8 cellular contexts compared by ENCODE assay signal in the genomic region with DNA sequence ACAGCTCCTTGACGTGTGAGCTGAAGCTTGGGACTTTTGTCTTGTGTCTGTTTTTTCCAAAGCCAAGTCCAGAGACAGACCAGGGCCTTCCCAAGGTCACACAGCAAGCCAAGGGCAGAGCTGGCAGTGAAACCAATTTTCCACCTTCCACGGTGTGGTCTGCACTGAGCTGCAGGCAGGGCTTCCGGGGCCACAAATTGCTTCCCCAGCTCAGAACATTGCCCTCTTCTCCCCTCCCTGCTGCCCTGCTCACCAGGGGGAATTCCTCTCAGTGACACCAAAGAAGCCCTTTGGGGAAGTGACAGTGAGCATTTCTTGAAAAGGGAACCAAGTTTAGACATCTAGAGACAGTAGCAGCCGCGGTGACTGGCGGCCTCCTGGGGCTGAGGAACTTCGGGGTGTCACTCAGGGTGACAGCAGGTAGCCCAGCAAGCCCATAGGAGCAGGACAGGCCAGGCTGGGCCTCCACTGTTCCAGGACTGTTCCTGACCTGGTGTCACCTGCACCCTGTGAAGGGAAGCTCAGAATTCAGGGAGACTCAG. TPM values are rescaled to one million over a fixed set of nuclear protein-coding genes. Genes with fewer than 3 reads are reported as not detected.
DNase-seq lines count a peak whose midpoint lies in the region; ATAC-seq and TF ChIP-seq lines count a peak whose summit lies in the region.

No MANE protein-coding gene starts in this region.

- peak overlapping the region; percentile 32 for H2AFZ ChIP-seq in IMR-90 (replicated peaks; ENCODE audit: low read length, poor library complexity)

- no peaks in the 10 kb centered on the region for H3K27me3 ChIP-seq in IMR-90 (ENCODE audit: control insufficient read depth, insufficient read depth, low read length)

- H2BK5ac ChIP-seq in IMR-90 (ENCODE audit: low read depth, low read length, poor library complexity, severe bottlenecking): no peak overlapping the region

- no peak for TF ChIP-seq CTCF in IMR-90 (conservative IDR thresholded peaks at IDR 0.05; ENCODE audit: low read depth, low read length)

- no peak overlapping the region for H2AK5ac ChIP-seq in IMR-90 (ENCODE audit: low read depth, low read length)

- no peak overlapping the region for H3K23ac ChIP-seq in IMR-90 (ENCODE audit: low read depth, low read length)

- H3K18ac ChIP-seq in IMR-90 (ENCODE audit: low read depth, low read length): no peak overlapping the region

- no peaks in the 10 kb centered on the region for H4K20me1 ChIP-seq in IMR-90 (ENCODE audit: insufficient read depth, low read length)

- in situ Hi-C loops in IMR-90 (cut with MboI; ENCODE audit: low sequenced_read_pairs): no loop called here

- H2AK9ac ChIP-seq in IMR-90 (replicated peaks; ENCODE audit: low read depth, low read length, poor library complexity): no peak overlapping the region

- intact Hi-C loops in IMR-90 (cut with micrococcal nuclease): no loop called here

- H3K14ac ChIP-seq in IMR-90 (replicated peaks; ENCODE audit: low read depth, low read length): no peak overlapping the region

- H4K5ac ChIP-seq in IMR-90 (ENCODE audit: low read depth, low read length): no peak overlapping the region

- H3K4ac ChIP-seq in IMR-90 (ENCODE audit: low read depth, low read length): no peak overlapping the region

- no peak for TF ChIP-seq RAD21 in IMR-90 (IDR thresholded peaks at IDR 0.05; ENCODE audit: low read length)

- ATAC-seq in GM21390 (IDR thresholded peaks at IDR 0.05; ENCODE audit: unreplicated experiment): peak; percentile 55
- no peak for ATAC-seq in IMR-90 (ENCODE audit: low read depth)

- POLR2A ChIA-PET in IMR-90 (lab: Charles Lee; ENCODE audit: unreplicated experiment): no interaction called here

- H4K8ac ChIP-seq in IMR-90 (ENCODE audit: low read depth in 2 of 2, low read length in 2 of 2): no peak overlapping the region; a peak in 1 of 4 replicates

- dilution Hi-C loops in IMR-90 (cut with HindIII; ENCODE audit: low sequenced_read_pairs, unreplicated experiment): no loop called here

- H4K91ac ChIP-seq in IMR-90 (ENCODE audit: insufficient read depth, low read depth, low read length): no peak overlapping the region

- H3K79me1 ChIP-seq in IMR-90 (ENCODE audit: low read depth in 1 of 2, low read length in 2 of 2): no peaks in the 10 kb centered on the region

- peaks cover 2% of the 10 kb centered on the region; the same call in 1 of the 2 replicates for H3K4me1 ChIP-seq in IMR-90 (ENCODE audit: control insufficient read depth, insufficient read depth, low read length)

- no peaks in the 10 kb centered on the region for H3K9me3 ChIP-seq in IMR-90 (ENCODE audit: control insufficient read depth, insufficient read depth, low read length)

- no peaks in the 10 kb centered on the region for H3K9me1 ChIP-seq in IMR-90 (ENCODE audit: insufficient read depth, low read length)

- H3K56ac ChIP-seq in IMR-90 (ENCODE audit: extremely low read depth, insufficient read depth, low read length): no peak overlapping the region

- WGBS in IMR-90 (ENCODE audit: extremely low coverage in 2 of 2, insufficient read length in 1 of 2), 2 experiments: 40% methylated on average over 1 of the region's 7 CpGs; no CpG with 5 or more reads in 1 of the 2 experiments

- BruUV-seq in IMR-90 (replicated peaks; lab: Mats Ljungman, UMichigan): no TSS peak

- no peak overlapping the region for H2BK20ac ChIP-seq in IMR-90 (ENCODE audit: low read depth, low read length)

- H3K36me3 ChIP-seq in IMR-90 (ENCODE audit: control insufficient read depth, insufficient read depth, low read length): no peaks in the 10 kb centered on the region

- H3K4me3 ChIP-seq in IMR-90 (ENCODE audit: insufficient read depth, low read depth, low read length): no peak overlapping the region

- no peak for TF ChIP-seq POLR2A in IMR-90 (IDR thresholded peaks at IDR 0.05; ENCODE audit: low read depth, low read length)

- no peak overlapping the region for H3K27ac ChIP-seq in IMR-90 (ENCODE audit: insufficient read depth, low read length)

- no peak overlapping the region for H2BK15ac ChIP-seq in IMR-90 (ENCODE audit: low read depth, low read length)

- no peak overlapping the region for H2BK120ac ChIP-seq in IMR-90 (ENCODE audit: low read depth, low read length)

- no peak overlapping the region for H3K9ac ChIP-seq in IMR-90 (ENCODE audit: low read depth, low read length)

- CTCF ChIA-PET in IMR-90 (lab: Yijun Ruan, JAX): interaction anchor here (1.1 to 1.6 kb wide), 2 partner anchors 131 to 389 kb away, joined by 3 to 6 read pairs; no protein-coding TSS in a partner anchor

- DNase-seq in COR-L47 (lab: John Stamatoyannopoulos, UW) (peak; percentile 73), IMR-90 (no peak), globus pallidus (ENCODE audit: low spot score) (peak; percentile 51), NCI-H2107 (lab: John Stamatoyannopoulos, UW) (no peak), mesenteric fat pad (ENCODE audit: low spot score) (no peak)
- DNase-seq in activated CD4-positive, alpha-beta T cell treated with anti-CD3 and anti-CD28 coated beads, Interleukin-2, amount 50 U/mL, for 4 hours: peak; percentile 64 to 71
- DNase-seq in stimulated activated CD4-positive, alpha-beta T cell treated with anti-CD3 and anti-CD28 coated beads, Interleukin-4, amount 100 ng/mL, for 1 hour: peak; percentile 61

- H3K4me2 ChIP-seq in IMR-90 (ENCODE audit: low read depth, low read length): no peak overlapping the region

TF ChIP-seq in IMR-90, 13 proteins besides CTCF, POLR2A, EP300 and RAD21:
- TF ChIP-seq MXI1 (IDR thresholded peaks at IDR 0.05; ENCODE audit: borderline replicate concordance, low read depth, low read length) (no peak), RCOR1 (IDR thresholded peaks at IDR 0.05; ENCODE audit: insufficient replicate concordance, low read length) (no peak), RFX5 (IDR thresholded peaks at IDR 0.05; ENCODE audit: low read depth, low read length) (no peak), FOS (IDR thresholded peaks at IDR 0.05; ENCODE audit: low read depth, low read length) (no peak), MAFK (IDR thresholded peaks at IDR 0.05; ENCODE audit: low read depth, low read length) (no peak), MAZ (IDR thresholded peaks at IDR 0.05; ENCODE audit: borderline replicate concordance, low read depth, low read length) (no peak), NFE2L2 (IDR thresholded peaks at IDR 0.05; ENCODE audit: low read depth, low read length) (no peak), CHD1 (IDR thresholded peaks at IDR 0.05; ENCODE audit: low read depth, low read length) (no peak), SMC3 (IDR thresholded peaks at IDR 0.05; ENCODE audit: low read depth, low read length) (no peak), BHLHE40 (IDR thresholded peaks at IDR 0.05; ENCODE audit: low read depth, low read length) (no peak), CEBPB (IDR thresholded peaks at IDR 0.05; ENCODE audit: low read depth, low read length) (no peak)
- TF ChIP-seq, protein P1, sequence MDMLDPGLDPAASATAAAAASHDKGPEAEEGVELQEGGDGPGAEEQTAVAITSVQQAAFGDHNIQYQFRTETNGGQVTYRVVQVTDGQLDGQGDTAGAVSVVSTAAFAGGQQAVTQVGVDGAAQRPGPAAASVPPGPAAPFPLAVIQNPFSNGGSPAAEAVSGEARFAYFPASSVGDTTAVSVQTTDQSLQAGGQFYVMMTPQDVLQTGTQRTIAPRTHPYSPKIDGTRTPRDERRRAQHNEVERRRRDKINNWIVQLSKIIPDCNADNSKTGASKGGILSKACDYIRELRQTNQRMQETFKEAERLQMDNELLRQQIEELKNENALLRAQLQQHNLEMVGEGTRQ (IDR thresholded peaks at IDR 0.05; ENCODE audit: low read depth, low read length): no peak
- TF ChIP-seq, protein P2, sequence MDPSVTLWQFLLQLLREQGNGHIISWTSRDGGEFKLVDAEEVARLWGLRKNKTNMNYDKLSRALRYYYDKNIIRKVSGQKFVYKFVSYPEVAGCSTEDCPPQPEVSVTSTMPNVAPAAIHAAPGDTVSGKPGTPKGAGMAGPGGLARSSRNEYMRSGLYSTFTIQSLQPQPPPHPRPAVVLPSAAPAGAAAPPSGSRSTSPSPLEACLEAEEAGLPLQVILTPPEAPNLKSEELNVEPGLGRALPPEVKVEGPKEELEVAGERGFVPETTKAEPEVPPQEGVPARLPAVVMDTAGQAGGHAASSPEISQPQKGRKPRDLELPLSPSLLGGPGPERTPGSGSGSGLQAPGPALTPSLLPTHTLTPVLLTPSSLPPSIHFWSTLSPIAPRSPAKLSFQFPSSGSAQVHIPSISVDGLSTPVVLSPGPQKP (IDR thresholded peaks at IDR 0.05; ENCODE audit: borderline replicate concordance, low read depth, low read length): no peak

RNA-seq across cellular contexts. Expression of gene FXYD2, which starts 9.2 kb away (rescaled TPM):
- not detected in 2 replicates for total RNA-seq in IMR-90 (2012; rRNA removed)
- polyA plus RNA-seq in IMR-90 (2012; rRNA removed): 0.09 TPM in 1 of 2 replicates, not detected in the other
- not detected in 2 replicates for polyA plus RNA-seq in IMR-90 (2012; cell fraction: cytosol; rRNA removed)
- 0.04 and 0.07 TPM in 2 replicates for polyA plus RNA-seq in IMR-90 (2012; cell fraction: nucleus; rRNA removed; ENCODE audit: low replicate concordance)
- total RNA-seq in mesenteric fat pad: 3.2 TPM

RNA-seq across cellular contexts. Expression of gene DSCAML1, which starts 18.3 kb away (rescaled TPM):
- not detected in 2 replicates for total RNA-seq in IMR-90 (2012; rRNA removed)
- polyA plus RNA-seq in IMR-90 (2012; rRNA removed): not detected in 2 replicates
- polyA plus RNA-seq in IMR-90 (2012; cell fraction: cytosol; rRNA removed): not detected in 2 replicates
- polyA plus RNA-seq in IMR-90 (2012; cell fraction: nucleus; rRNA removed; ENCODE audit: low replicate concordance): not detected in 2 replicates
- total RNA-seq in mesenteric fat pad: 0.45 TPM

Comparison
In these comparisons a context has a peak if more than half of its experiments do, and no peak if none do; other contexts are left out.
1. DNase-seq: peak in COR-L47 (single experiment), activated CD4-positive, alpha-beta T cell treated with anti-CD3 and anti-CD28 coated beads, Interleukin-2, amount 50 U/mL, for 4 hours (2 of 2), globus pallidus (single experiment) and stimulated activated CD4-positive, alpha-beta T cell treated with anti-CD3 and anti-CD28 coated beads, Interleukin-4, amount 100 ng/mL, for 1 hour (single experiment); none in IMR-90 (single experiment), NCI-H2107 (single experiment) and mesenteric fat pad (single experiment).